In the genomic region with DNA sequence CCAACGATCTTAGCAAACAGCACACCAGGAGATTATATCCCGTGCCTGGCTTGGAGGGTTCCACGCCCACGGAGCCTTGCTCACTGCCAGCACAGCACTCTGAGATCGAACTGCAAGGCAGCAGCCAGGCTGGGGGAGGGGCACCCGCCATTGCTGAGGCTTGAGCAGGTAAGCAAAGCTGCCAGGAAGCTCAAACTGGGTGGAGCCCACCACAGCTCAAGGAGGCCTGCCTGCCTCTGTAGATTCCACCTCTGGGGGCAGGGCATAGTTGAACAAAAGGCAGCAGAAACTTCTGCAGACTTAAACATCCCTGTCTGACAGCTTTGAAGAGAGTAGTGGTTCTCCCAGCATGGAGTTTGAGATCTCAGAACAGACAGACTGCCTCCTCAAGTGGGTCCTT, we compare ENCODE assay signal across 8 cellular contexts. TPM values are rescaled to one million over a fixed set of nuclear protein-coding genes. Genes with fewer than 3 reads are reported as not detected.
DNase-seq lines count a peak whose midpoint lies in the region; ATAC-seq lines count a peak whose summit lies in the region.
"Not testable (repeated sequence)": the region's sequence is repeated elsewhere in the genome, so short reads cannot be mapped to it uniquely, and the experiment has no call there.

No MANE protein-coding gene starts in this region.

- peak overlapping the region in 1 of 3 donors; percentile 54 for H3K27ac Mint-ChIP-seq in CD4-positive, CD25-positive, alpha-beta regulatory T cell
- H3K27ac Mint-ChIP-seq in activated CD4-positive, alpha-beta T cell treated with anti-CD3 and anti-CD28 coated beads for 36 hours; activated CD4-positive, alpha-beta memory T cell treated with anti-CD3 and anti-CD28 coated beads, Interleukin-2, amount 10 ng/mL, durations not matched to agents 7 days and 5 days; activated naive CD8-positive, alpha-beta T cell treated with anti-CD3 and anti-CD28 coated beads, Interleukin-2, amount 50 U/mL, for 24 hours: not testable (repeated sequence)

- H3K4me3 ChIP-seq in CD4-positive, CD25-positive, alpha-beta regulatory T cell (ENCODE audit: low read depth, low read length): not testable (repeated sequence)

- intact Hi-C loops in activated CD4-positive, alpha-beta T cell treated with anti-CD3 and anti-CD28 coated beads for 36 hours (cut with DNase I, micrococcal nuclease): not testable (repeated sequence)

- CTCF ChIA-PET in activated CD4-positive, alpha-beta T cell treated with anti-CD3 and anti-CD28 coated beads for 36 hours (lab: Charles Lee); activated CD4-positive, alpha-beta memory T cell treated with anti-CD3 and anti-CD28 coated beads, Interleukin-2, amount 10 ng/mL, durations not matched to agents 7 days and 5 days (lab: Charles Lee): not testable (repeated sequence)

- H3K4me3 Mint-ChIP-seq in CD4-positive, CD25-positive, alpha-beta regulatory T cell; activated CD4-positive, alpha-beta T cell treated with anti-CD3 and anti-CD28 coated beads for 36 hours; activated CD4-positive, alpha-beta memory T cell treated with anti-CD3 and anti-CD28 coated beads, Interleukin-2, amount 10 ng/mL, durations not matched to agents 7 days and 5 days; activated naive CD8-positive, alpha-beta T cell treated with anti-CD3 and anti-CD28 coated beads, Interleukin-2, amount 50 U/mL, for 24 hours: not testable (repeated sequence)

- not testable (repeated sequence) for H3K36me3 Mint-ChIP-seq in CD4-positive, CD25-positive, alpha-beta regulatory T cell; activated CD4-positive, alpha-beta T cell treated with anti-CD3 and anti-CD28 coated beads for 36 hours (ENCODE audit: low read depth); activated CD4-positive, alpha-beta memory T cell treated with anti-CD3 and anti-CD28 coated beads, Interleukin-2, amount 10 ng/mL, durations not matched to agents 7 days and 5 days (ENCODE audit: low read depth); activated naive CD8-positive, alpha-beta T cell treated with anti-CD3 and anti-CD28 coated beads, Interleukin-2, amount 50 U/mL, for 24 hours (ENCODE audit: low read depth)

- POLR2A ChIA-PET in activated CD4-positive, alpha-beta T cell treated with anti-CD3 and anti-CD28 coated beads for 36 hours (lab: Charles Lee); activated CD4-positive, alpha-beta memory T cell treated with anti-CD3 and anti-CD28 coated beads, Interleukin-2, amount 10 ng/mL, durations not matched to agents 7 days and 5 days (lab: Charles Lee): not testable (repeated sequence)

- peaks cover 0 to 16% (median 2%) of the 10 kb centered on the region in 7 donors for H3K9me3 Mint-ChIP-seq in CD4-positive, CD25-positive, alpha-beta regulatory T cell
- peaks cover 14% of the 10 kb centered on the region for H3K9me3 Mint-ChIP-seq in activated CD4-positive, alpha-beta T cell treated with anti-CD3 and anti-CD28 coated beads for 36 hours (ENCODE audit: low read depth)
- H3K9me3 Mint-ChIP-seq in activated CD4-positive, alpha-beta memory T cell treated with anti-CD3 and anti-CD28 coated beads, Interleukin-2, amount 10 ng/mL, durations not matched to agents 7 days and 5 days: peaks cover 17% of the 10 kb centered on the region
- peaks cover 22% of the 10 kb centered on the region for H3K9me3 Mint-ChIP-seq in activated naive CD8-positive, alpha-beta T cell treated with anti-CD3 and anti-CD28 coated beads, Interleukin-2, amount 50 U/mL, for 24 hours

- peak in 2 of 3 donors; percentile 24 to 25 for DNase-seq in CD4-positive, CD25-positive, alpha-beta regulatory T cell
- DNase-seq in NCI-H69 (lab: John Stamatoyannopoulos, UW) (peak; percentile 44), activated gamma-delta T cell treated with Interleukin-2 at 50 U/mL for 16 hours (peak; percentile 29)
- peak; percentile 22 for DNase-seq in activated CD4-positive, alpha-beta T cell treated with anti-CD3 and anti-CD28 coated beads for 36 hours
- DNase-seq in activated CD4-positive, alpha-beta memory T cell treated with anti-CD3 and anti-CD28 coated beads, Interleukin-2, amount 10 ng/mL, durations not matched to agents 7 days and 5 days: peak; percentile 17
- DNase-seq in activated naive CD8-positive, alpha-beta T cell treated with anti-CD3 and anti-CD28 coated beads, Interleukin-2, amount 50 U/mL, for 24 hours: peak; percentile 15
- peak; percentile 2 for DNase-seq in stimulated activated CD4-positive, alpha-beta T cell treated with anti-CD3 and anti-CD28 coated beads, Interleukin-12 subunit alpha, Interleukin-12 subunit beta, amount 100 ng/mL, for 4 hours
- peak; percentile 14 for DNase-seq in stimulated activated naive CD8-positive, alpha-beta T cell treated with anti-CD3 and anti-CD28 coated beads, Interleukin-15, Interleukin-2, amounts not matched to agents 100 U/mL and 50 U/mL, for 24 hours

- H3K27ac ChIP-seq in CD4-positive, CD25-positive, alpha-beta regulatory T cell (ENCODE audit: insufficient read depth, low read length, poor library complexity, severe bottlenecking): not testable (repeated sequence)

- H3K4me1 Mint-ChIP-seq in CD4-positive, CD25-positive, alpha-beta regulatory T cell: peaks cover 0 to 16% (median 4%) of the 10 kb centered on the region in 4 donors
- H3K4me1 Mint-ChIP-seq in activated CD4-positive, alpha-beta T cell treated with anti-CD3 and anti-CD28 coated beads for 36 hours: peaks cover 12% of the 10 kb centered on the region
- H3K4me1 Mint-ChIP-seq in activated CD4-positive, alpha-beta memory T cell treated with anti-CD3 and anti-CD28 coated beads, Interleukin-2, amount 10 ng/mL, durations not matched to agents 7 days and 5 days: not testable (repeated sequence)
- peaks cover 18% of the 10 kb centered on the region for H3K4me1 Mint-ChIP-seq in activated naive CD8-positive, alpha-beta T cell treated with anti-CD3 and anti-CD28 coated beads, Interleukin-2, amount 50 U/mL, for 24 hours

- peaks cover 27% of the 10 kb centered on the region for H3K27me3 Mint-ChIP-seq in CD4-positive, CD25-positive, alpha-beta regulatory T cell
- H3K27me3 Mint-ChIP-seq in activated CD4-positive, alpha-beta T cell treated with anti-CD3 and anti-CD28 coated beads for 36 hours; activated CD4-positive, alpha-beta memory T cell treated with anti-CD3 and anti-CD28 coated beads, Interleukin-2, amount 10 ng/mL, durations not matched to agents 7 days and 5 days; activated naive CD8-positive, alpha-beta T cell treated with anti-CD3 and anti-CD28 coated beads, Interleukin-2, amount 50 U/mL, for 24 hours: not testable (repeated sequence)

- not testable (repeated sequence) for H3K4me1 ChIP-seq in CD4-positive, CD25-positive, alpha-beta regulatory T cell (ENCODE audit: control insufficient read depth, insufficient read depth, low read length, poor library complexity, severe bottlenecking)

- H3K9me3 ChIP-seq in CD4-positive, CD25-positive, alpha-beta regulatory T cell (ENCODE audit: control insufficient read depth in 2 of 2, low read length in 2 of 2): not testable (repeated sequence)

- not testable (repeated sequence) for ATAC-seq in CD4-positive, CD25-positive, alpha-beta regulatory T cell (ENCODE audit: low read depth in 2 of 2); activated CD4-positive, alpha-beta T cell treated with anti-CD3 and anti-CD28 coated beads for 36 hours; activated naive CD8-positive, alpha-beta T cell treated with anti-CD3 and anti-CD28 coated beads, Interleukin-2, amount 50 U/mL, for 24 hours; stimulated activated naive CD8-positive, alpha-beta T cell treated with anti-CD3 and anti-CD28 coated beads, Interleukin-15, Interleukin-2, amounts not matched to agents 100 U/mL and 50 U/mL, for 24 hours

- not testable (repeated sequence) for H3K27me3 ChIP-seq in CD4-positive, CD25-positive, alpha-beta regulatory T cell (ENCODE audit: control insufficient read depth, insufficient read depth, low read length)

- H3K36me3 ChIP-seq in CD4-positive, CD25-positive, alpha-beta regulatory T cell (ENCODE audit: control insufficient read depth, insufficient read depth, low read length): not testable (repeated sequence)

RNA-seq across cellular contexts. Expression of gene ZSWIM5, which starts 43.8 kb away (rescaled TPM):
- 0.10 TPM for total RNA-seq in CD4-positive, CD25-positive, alpha-beta regulatory T cell
- under 1 TPM in 3 of 4 donors, not detected in 1; 0.09 to 0.23 (median 0.09) TPM for polyA plus RNA-seq in CD4-positive, CD25-positive, alpha-beta regulatory T cell
- total RNA-seq in activated CD4-positive, alpha-beta T cell treated with anti-CD3 and anti-CD28 coated beads for 36 hours: under 1 TPM; 0.63 to 0.69 TPM
- under 1 TPM; 0.30 to 0.38 TPM for total RNA-seq in activated CD4-positive, alpha-beta memory T cell treated with anti-CD3 and anti-CD28 coated beads, Interleukin-2, amount 10 ng/mL, durations not matched to agents 7 days and 5 days
